In the genomic region with DNA sequence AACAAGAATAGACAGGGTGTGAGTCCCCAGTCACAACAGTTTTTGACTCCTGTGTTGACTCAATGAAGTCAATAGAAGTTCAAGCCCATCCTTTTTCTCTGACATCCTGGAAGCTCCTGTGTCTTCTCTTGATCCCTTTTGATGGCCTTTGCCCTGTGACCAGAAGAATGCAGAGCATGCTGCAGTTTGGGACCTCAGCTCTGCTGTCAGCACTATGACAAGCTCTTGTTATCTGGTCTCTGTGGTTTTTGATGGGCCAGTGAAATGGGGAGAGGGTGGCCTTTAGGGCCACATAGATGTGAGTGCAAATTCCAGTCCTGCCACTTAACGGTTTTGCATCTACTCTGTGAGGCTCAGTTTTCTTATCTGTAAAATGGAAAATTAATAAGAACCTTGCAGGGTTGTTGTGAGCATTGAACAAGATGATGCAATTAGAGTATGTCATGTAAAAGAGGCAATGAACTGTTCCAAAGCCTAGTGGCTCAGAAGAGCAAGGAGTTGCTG, we compare ENCODE assay signal across 28 cellular contexts.
DNase-seq lines count a peak whose midpoint lies in the region; ATAC-seq, FAIRE-seq and TF ChIP-seq lines count a peak whose summit lies in the region.
"Had no signal": no experiment of that assay in that cellular context is flagged by ENCODE, and none has a peak within 500 bp of the region (broad histone marks: within the 10 kb centered on the region; RNA-seq: fewer than 3 reads in every experiment).

No MANE protein-coding gene starts in this region.

- CTCF ChIA-PET in K562 (lab: Yijun Ruan, JAX; ENCODE audit: low intra/inter-chr PET ratio), result interaction anchor here (0.6 kb wide), 1 partner anchor 8 kb away, joined by 3 read pairs; no protein-coding TSS in a partner anchor

- no peaks in the 10 kb centered on the region for H3K9me3 ChIP-seq in K562 (replicated peaks; ENCODE audit: control insufficient read depth, insufficient read depth, low read depth, low read length)
- H3K9me3 ChIP-seq: A549, SJCRH30 had no signal

- TF ChIP-seq RAD21 in K562 (CRISPR knock-in tag; conservative IDR thresholded peaks at IDR 0.05 in 1 of 2, IDR thresholded peaks at IDR 0.05 in 1 of 2), result no peak

- POLR2A ChIA-PET in K562 (lab: Yijun Ruan, JAX), result no interaction called here

- ATAC-seq in K562 (peak; percentile 37), HG02759 (IDR thresholded peaks at IDR 0.05; ENCODE audit: unreplicated experiment) (no peak)
- ATAC-seq: A549, HCT116, Right ventricle myocardium inferior had no signal

- no peak for TF ChIP-seq POLR2A in K562 (conservative IDR thresholded peaks at IDR 0.05)
- no peak for TF ChIP-seq POLR2A in erythroblast (IDR thresholded peaks at IDR 0.05; ENCODE audit: low read length)

- H3K27ac ChIP-seq in K562 (ENCODE audit: extremely low read depth, low read depth, low read length), result no peak overlapping the region
- H3K27ac ChIP-seq: A549, PC-9, SJCRH30 had no signal

- H3K4me3 Mint-ChIP-seq in activated naive CD8-positive, alpha-beta T cell, result no peak overlapping the region
- H3K4me3 Mint-ChIP-seq in activated naive CD8-positive, alpha-beta T cell treated with anti-CD3 and anti-CD28 coated beads for 36 hours, result no peak overlapping the region
- H3K4me3 Mint-ChIP-seq: CD14-positive monocyte; CD8-positive, alpha-beta memory T cell had no signal

- no peak overlapping the region for H3K4me2 ChIP-seq in K562 (ENCODE audit: insufficient read depth, low read length)
- H3K4me2 ChIP-seq: A549, PC-9 had no signal

- peak; percentile 54 for FAIRE-seq in K562 (lab: Jason Lieb, UNC)
- FAIRE-seq: A549, GM12892, GM19239, H1 had no signal

- 0% methylated on average over 1 of the region's 1 CpG for WGBS in K562 (ENCODE audit: insufficient coverage, low coverage, missing lambda C conversion rate)

- no peak for TF ChIP-seq EP300 in K562 (IDR thresholded peaks at IDR 0.05; ENCODE audit: low read length)

- no peaks in the 10 kb centered on the region for H3K9me1 ChIP-seq in K562 (ENCODE audit: control insufficient read depth, insufficient read depth, low read length)

- no peak for DNase-seq in activated naive CD8-positive, alpha-beta T cell treated with anti-CD3 and anti-CD28 coated beads for 36 hours
- DNase-seq in SW480 (ENCODE audit: low spot score), result peak; percentile 8
- peak in 2 of 4 experiments; percentile 35 to 48 for DNase-seq in K562 (ENCODE audit: extremely low read depth in 1 of 4, low spot score in 3 of 4)
- DNase-seq in A172 (ENCODE audit: low spot score), result no peak
- DNase-seq in erythroblast (lab: John Stamatoyannopoulos, UW), result no peak
- DNase-seq: AML-193; CD8-positive, alpha-beta memory T cell; DMS 273 treated with DMSO at 0.1 percent for 48 hours; DMS79 treated with DMSO at 0.1 percent for 48 hours; GF-D8; NCI-H1092; NCI-H1417 treated with DMSO at 0.1 percent for 48 hours; NCI-H1694 treated with DMSO at 0.1 percent for 48 hours; NCI-H2081; NCI-H2227 treated with DMSO at 0.1 percent for 48 hours; NCI-H526 treated with DMSO at 0.1 percent for 48 hours; PC-9; SJCRH30 had no signal

- no peaks in the 10 kb centered on the region for H3K79me2 ChIP-seq in K562 (ENCODE audit: control insufficient read depth, insufficient read depth, low read length)

- H2AFZ ChIP-seq in K562 (ENCODE audit: low read depth, low read length), result no peak overlapping the region
- H2AFZ ChIP-seq: PC-9 had no signal

- peak overlapping the region; percentile 13 for H3K27ac Mint-ChIP-seq in activated naive CD8-positive, alpha-beta T cell
- H3K27ac Mint-ChIP-seq in activated naive CD8-positive, alpha-beta T cell treated with anti-CD3 and anti-CD28 coated beads for 36 hours, result no peak overlapping the region
- H3K27ac Mint-ChIP-seq: CD14-positive monocyte, IgD-negative memory B cell had no signal

- in situ Hi-C loops in K562 (cut with MboI), result loop anchor here (5.0 kb wide), 1 partner anchor 160 kb away; no protein-coding TSS in a partner anchor

- peaks cover 6 to 7% of the 10 kb centered on the region in 2 experiments for H3K4me1 ChIP-seq in K562 (replicated peaks in 1 of 2; ENCODE audit: control insufficient read depth in 2 of 2, insufficient read depth in 2 of 2, low read length in 2 of 2)
- H3K4me1 ChIP-seq: A549, SJCRH30 had no signal

- H4K20me1 ChIP-seq in K562 (replicated peaks; ENCODE audit: control insufficient read depth, insufficient read depth, low read length), result no peaks in the 10 kb centered on the region

- peaks cover 76% of the 10 kb centered on the region for H3K4me1 Mint-ChIP-seq in activated naive CD8-positive, alpha-beta T cell (ENCODE audit: low read depth)
- H3K4me1 Mint-ChIP-seq in activated naive CD8-positive, alpha-beta T cell treated with anti-CD3 and anti-CD28 coated beads for 36 hours, result peaks cover 77% of the 10 kb centered on the region

- no peaks in the 10 kb centered on the region for H3K27me3 Mint-ChIP-seq in activated naive CD8-positive, alpha-beta T cell
- no peaks in the 10 kb centered on the region for H3K27me3 Mint-ChIP-seq in activated naive CD8-positive, alpha-beta T cell treated with anti-CD3 and anti-CD28 coated beads for 36 hours
- H3K27me3 Mint-ChIP-seq: IgD-negative memory B cell had no signal

- intact Hi-C loops in K562 (cut with micrococcal nuclease), result loop anchor here (2.0 kb wide), 1 partner anchor 59 kb away; no protein-coding TSS in a partner anchor

- no peaks in the 10 kb centered on the region for H3K9me3 Mint-ChIP-seq in activated naive CD8-positive, alpha-beta T cell (ENCODE audit: low read depth)
- H3K9me3 Mint-ChIP-seq in activated naive CD8-positive, alpha-beta T cell treated with anti-CD3 and anti-CD28 coated beads for 36 hours, result no peaks in the 10 kb centered on the region
- H3K9me3 Mint-ChIP-seq: CD14-positive monocyte; CD8-positive, alpha-beta memory T cell; IgD-negative memory B cell had no signal

- no TSS peak for BruUV-seq in K562 (replicated peaks; lab: Mats Ljungman, UMichigan)

- H3K4me3 ChIP-seq in K562, result no peak overlapping the region
- H3K4me3 ChIP-seq: A549, PC-9, SJCRH30 had no signal

- peak overlapping the region in 1 of 2 experiments; percentile 43; a peak in 1 of 4 replicates for H3K9ac ChIP-seq in K562 (ENCODE audit: insufficient read depth in 1 of 2, low read depth in 2 of 2, low read length in 2 of 2)

- TF ChIP-seq CTCF in K562 (IDR thresholded peaks at IDR 0.05 in 2 of 3, conservative IDR thresholded peaks at IDR 0.05 in 1 of 3; ENCODE audit: insufficient read depth in 2 of 3, low read depth in 1 of 3, low read length in 3 of 3), result no peak

- H3K36me3 ChIP-seq in K562 (ENCODE audit: control insufficient read depth, insufficient read depth, low read length), result no peaks in the 10 kb centered on the region
- H3K36me3 ChIP-seq: SJCRH30 had no signal

- H3K27me3 ChIP-seq in K562 (ENCODE audit: control insufficient read depth in 2 of 2, insufficient read depth in 2 of 2, low read length in 2 of 2), result no peaks in the 10 kb centered on the region

- no peaks in the 10 kb centered on the region for H3K36me3 Mint-ChIP-seq in activated naive CD8-positive, alpha-beta T cell
- peaks cover 8% of the 10 kb centered on the region for H3K36me3 Mint-ChIP-seq in activated naive CD8-positive, alpha-beta T cell treated with anti-CD3 and anti-CD28 coated beads for 36 hours
- H3K36me3 Mint-ChIP-seq: CD14-positive monocyte; CD8-positive, alpha-beta memory T cell; IgD-negative memory B cell had no signal

TF ChIP-seq in K562, 482 proteins besides CTCF, POLR2A, EP300 and RAD21 (continues in another document):
- TF ChIP-seq ZNF274 (IDR thresholded peaks at IDR 0.05; ENCODE audit: borderline replicate concordance, low read depth, low read length), result no peak
- no peak for TF ChIP-seq MYBL2 (IDR thresholded peaks at IDR 0.05; ENCODE audit: low read depth)
- no peak for TF ChIP-seq MYBL2 (CRISPR knock-in tag; IDR thresholded peaks at IDR 0.05; ENCODE audit: borderline replicate concordance)
- TF ChIP-seq ZNF77 (CRISPR knock-in tag; IDR thresholded peaks at IDR 0.05), result no peak
- no peak for TF ChIP-seq KDM4B (IDR thresholded peaks at IDR 0.05; ENCODE audit: borderline replicate concordance in 2 of 2, low read depth in 1 of 2)
- TF ChIP-seq CTBP1 (IDR thresholded peaks at IDR 0.05; ENCODE audit: borderline replicate concordance), result peak; percentile 68; the same call in 1 of the 2 replicates
- peak; percentile 74 for TF ChIP-seq MEIS2 (IDR thresholded peaks at IDR 0.05; ENCODE audit: partially characterized antibody)
- TF ChIP-seq SP1 (CRISPR knock-in tag; IDR thresholded peaks at IDR 0.05), result no peak
- TF ChIP-seq, protein P1, sequence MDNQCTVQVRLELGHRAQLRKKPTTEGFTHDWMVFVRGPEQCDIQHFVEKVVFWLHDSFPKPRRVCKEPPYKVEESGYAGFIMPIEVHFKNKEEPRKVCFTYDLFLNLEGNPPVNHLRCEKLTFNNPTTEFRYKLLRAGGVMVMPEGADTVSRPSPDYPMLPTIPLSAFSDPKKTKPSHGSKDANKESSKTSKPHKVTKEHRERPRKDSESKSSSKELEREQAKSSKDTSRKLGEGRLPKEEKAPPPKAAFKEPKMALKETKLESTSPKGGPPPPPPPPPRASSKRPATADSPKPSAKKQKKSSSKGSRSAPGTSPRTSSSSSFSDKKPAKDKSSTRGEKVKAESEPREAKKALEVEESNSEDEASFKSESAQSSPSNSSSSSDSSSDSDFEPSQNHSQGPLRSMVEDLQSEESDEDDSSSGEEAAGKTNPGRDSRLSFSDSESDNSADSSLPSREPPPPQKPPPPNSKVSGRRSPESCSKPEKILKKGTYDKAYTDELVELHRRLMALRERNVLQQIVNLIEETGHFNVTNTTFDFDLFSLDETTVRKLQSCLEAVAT (IDR thresholded peaks at IDR 0.05), result 0 out of 4 replicates have a peak, but pooled peaks of 1 of the 2 experiments have one; percentile 48
- no peak for TF ChIP-seq NUFIP1 (IDR thresholded peaks at IDR 0.05; ENCODE audit: partially characterized antibody)
- no peak for TF ChIP-seq FIP1L1 (IDR thresholded peaks at IDR 0.05; ENCODE audit: low read depth, low read length, poor library complexity, severe bottlenecking)
- TF ChIP-seq RAD51 (IDR thresholded peaks at IDR 0.05; ENCODE audit: borderline replicate concordance, low read depth), result no peak
- no peak for TF ChIP-seq RBFOX2 (IDR thresholded peaks at IDR 0.05; ENCODE audit: low read depth, low read length)
- TF ChIP-seq ETV6 (IDR thresholded peaks at IDR 0.05; ENCODE audit: borderline replicate concordance in 1 of 2, low read depth in 2 of 2, low read length in 1 of 2), result no peak
- no peak for TF ChIP-seq ETV6 (CRISPR knock-in tag; IDR thresholded peaks at IDR 0.05; ENCODE audit: borderline replicate concordance)
- TF ChIP-seq ZNF224 (CRISPR knock-in tag; IDR thresholded peaks at IDR 0.05), result no peak
- TF ChIP-seq, protein P2, sequence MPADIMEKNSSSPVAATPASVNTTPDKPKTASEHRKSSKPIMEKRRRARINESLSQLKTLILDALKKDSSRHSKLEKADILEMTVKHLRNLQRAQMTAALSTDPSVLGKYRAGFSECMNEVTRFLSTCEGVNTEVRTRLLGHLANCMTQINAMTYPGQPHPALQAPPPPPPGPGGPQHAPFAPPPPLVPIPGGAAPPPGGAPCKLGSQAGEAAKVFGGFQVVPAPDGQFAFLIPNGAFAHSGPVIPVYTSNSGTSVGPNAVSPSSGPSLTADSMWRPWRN (IDR thresholded peaks at IDR 0.05; ENCODE audit: low read depth), result peak; percentile 69
